9 cellular contexts compared by ENCODE assay signal in genomic region chrX:135206427-135206826, GRCh38. TPM values are rescaled to one million over a fixed set of nuclear protein-coding genes. Genes with fewer than 3 reads are reported as not detected.
DNase-seq lines count a peak whose midpoint lies in the region; ATAC-seq and TF ChIP-seq lines count a peak whose summit lies in the region.
"Not testable (repeated sequence)": the region's sequence is repeated elsewhere in the genome, so short reads cannot be mapped to it uniquely, and the experiment has no call there.
"Had no signal": no experiment of that assay in that cellular context is flagged by ENCODE, and none has a peak within 500 bp of the region (broad histone marks: within the 10 kb centered on the region; RNA-seq: fewer than 3 reads in every experiment).

No MANE protein-coding gene starts in this region.

- H3K9me2 ChIP-seq in SK-N-SH = not testable (repeated sequence)

- H3K9ac ChIP-seq in SK-N-SH; colonic mucosa (ENCODE audit: low read depth in 2 of 2, low read length in 2 of 2): not testable (repeated sequence)

- TF ChIP-seq POLR2A in testis (IDR thresholded peaks at IDR 0.05) = not testable (repeated sequence)

- not testable (repeated sequence) for H3K27ac Mint-ChIP-seq in Caco-2 (ENCODE audit: unreplicated experiment); activated T-helper 1 cell treated with anti-CD3 and anti-CD28 coated beads, Interleukin-12 subunit alpha, Interleukin-12 subunit beta, Interleukin-2, Interleukin-4 antibody, amounts not matched to agents 30 ng/mL and 10 ng/mL and 1 ng/mL, durations not matched to agents 14 hours and 24 hours and 36 hours; natural killer cell

- POLR2A ChIA-PET in Caco-2 (lab: Charles Lee); SK-N-SH (lab: Yijun Ruan, JAX): not testable (repeated sequence)

- peak; percentile 24 to 36 for DNase-seq in Caco-2
- not testable (repeated sequence) for DNase-seq in SK-N-SH, colonic mucosa, natural killer cell
- peak; percentile 5 for DNase-seq in activated T-helper 1 cell treated with anti-CD3 and anti-CD28 coated beads, Interleukin-12 subunit alpha, Interleukin-12 subunit beta, Interleukin-2, Interleukin-4 antibody, amounts not matched to agents 30 ng/mL and 10 ng/mL and 1 ng/mL, durations not matched to agents 14 hours and 24 hours and 36 hours (ENCODE audit: low spot score)
- peak in 1 of 2 donors; percentile 13 for DNase-seq in heart right ventricle
- DNase-seq in testis = peak; percentile 54

- intact Hi-C loops in Caco-2 (cut with micrococcal nuclease; ENCODE audit: unreplicated experiment); activated T-helper 1 cell treated with anti-CD3 and anti-CD28 coated beads, Interleukin-12 subunit alpha, Interleukin-12 subunit beta, Interleukin-2, Interleukin-4 antibody, amounts not matched to agents 30 ng/mL and 10 ng/mL and 1 ng/mL, durations not matched to agents 14 hours and 24 hours and 36 hours (cut with micrococcal nuclease); colonic mucosa (cut with DNase I); heart right ventricle (cut with DNase I); natural killer cell (cut with micrococcal nuclease); testis (cut with DNase I; ENCODE audit: low total_unique reads): not testable (repeated sequence)

- not testable (repeated sequence) for ATAC-seq in heart right ventricle, natural killer cell

- 0% methylated on average over 2 of the region's 11 CpGs for WGBS in SK-N-SH (ENCODE audit: low lambda C conversion rate)
- 22 to 30% methylated on average over 10 to 11 of the region's 11 CpGs for WGBS in heart right ventricle, 2 donors
- WGBS in testis, 2 donors = 62 to 63% methylated on average over 1 to 2 of the region's 11 CpGs

- not testable (repeated sequence) for H4K20me1 ChIP-seq in SK-N-SH (ENCODE audit: insufficient read depth)

- not testable (repeated sequence) for H3K9me3 Mint-ChIP-seq in Caco-2 (ENCODE audit: unreplicated experiment); activated T-helper 1 cell treated with anti-CD3 and anti-CD28 coated beads, Interleukin-12 subunit alpha, Interleukin-12 subunit beta, Interleukin-2, Interleukin-4 antibody, amounts not matched to agents 30 ng/mL and 10 ng/mL and 1 ng/mL, durations not matched to agents 14 hours and 24 hours and 36 hours; natural killer cell

- TF ChIP-seq RAD21 in Ishikawa (IDR thresholded peaks at IDR 0.05; ENCODE audit: low read depth) (peak; percentile 35), SK-N-SH (IDR thresholded peaks at IDR 0.05; ENCODE audit: low read length) (0 out of 2 replicates have a peak, but pooled peaks have one; percentile 13)

- not testable (repeated sequence) for H3K4me2 ChIP-seq in SK-N-SH

- not testable (repeated sequence) for H3K79me2 ChIP-seq in SK-N-SH (ENCODE audit: insufficient read depth)

- H3K36me3 ChIP-seq in Caco-2 (ENCODE audit: control insufficient read depth, insufficient read depth, low read length); SK-N-SH (replicated peaks in 1 of 2; ENCODE audit: control insufficient read depth in 1 of 2, insufficient read depth in 2 of 2, low read length in 1 of 2); colonic mucosa; heart right ventricle; testis (ENCODE audit: low read depth, missing control alignments): not testable (repeated sequence)

- H3K4me3 Mint-ChIP-seq in Caco-2 (ENCODE audit: unreplicated experiment); activated T-helper 1 cell treated with anti-CD3 and anti-CD28 coated beads, Interleukin-12 subunit alpha, Interleukin-12 subunit beta, Interleukin-2, Interleukin-4 antibody, amounts not matched to agents 30 ng/mL and 10 ng/mL and 1 ng/mL, durations not matched to agents 14 hours and 24 hours and 36 hours; natural killer cell: not testable (repeated sequence)

- not testable (repeated sequence) for H3K4me3 ChIP-seq in Caco-2 (ENCODE audit: low read depth, low read length); SK-N-SH (ENCODE audit: low read depth in 2 of 2, low read length in 1 of 2); colonic mucosa; heart right ventricle; testis

- not testable (repeated sequence) for H3K4me1 ChIP-seq in Caco-2; SK-N-SH (ENCODE audit: control insufficient read depth in 1 of 2, insufficient read depth in 2 of 2, low read depth in 1 of 2, low read length in 1 of 2); colonic mucosa; heart right ventricle; testis

- H3F3A ChIP-seq in SK-N-SH (replicated peaks; ENCODE audit: insufficient read depth) = not testable (repeated sequence)

- not testable (repeated sequence) for H3K36me3 Mint-ChIP-seq in Caco-2 (ENCODE audit: insufficient read depth, unreplicated experiment); activated T-helper 1 cell treated with anti-CD3 and anti-CD28 coated beads, Interleukin-12 subunit alpha, Interleukin-12 subunit beta, Interleukin-2, Interleukin-4 antibody, amounts not matched to agents 30 ng/mL and 10 ng/mL and 1 ng/mL, durations not matched to agents 14 hours and 24 hours and 36 hours (ENCODE audit: low read depth); natural killer cell

- not testable (repeated sequence) for H2AFZ ChIP-seq in SK-N-SH (ENCODE audit: low read depth)

- not testable (repeated sequence) for TF ChIP-seq EP300 in Ishikawa (IDR thresholded peaks at IDR 0.05; ENCODE audit: borderline replicate concordance); SK-N-SH (IDR thresholded peaks at IDR 0.05; ENCODE audit: borderline replicate concordance in 1 of 2, low read depth in 1 of 2, low read length in 1 of 2)

- not testable (repeated sequence) for BruUV-seq in Caco-2 (replicated peaks; lab: Mats Ljungman, UMichigan)

- TF ChIP-seq CTCF in Caco-2 (IDR thresholded peaks at IDR 0.05; ENCODE audit: insufficient read depth in 1 of 2, low read depth in 1 of 2, low read length in 1 of 2, severe bottlenecking in 1 of 2, unreplicated experiment in 1 of 2) (peak; percentile 13 to 35), SK-N-SH (IDR thresholded peaks at IDR 0.05) (peak; percentile 61), colonic mucosa (IDR thresholded peaks at IDR 0.05) (peak; percentile 33), heart right ventricle (IDR thresholded peaks at IDR 0.05) (peak in 8 of 9 donors; percentile 9 to 55 (median 34)), natural killer cell (IDR thresholded peaks at IDR 0.05) (peak; percentile 23), testis (IDR thresholded peaks at IDR 0.05) (peak in 1 of 3 experiments; percentile 8)

- H3K27me3 Mint-ChIP-seq in Caco-2 (ENCODE audit: insufficient read depth, unreplicated experiment) = not testable (repeated sequence)
- peaks cover 20% of the 10 kb centered on the region for H3K27me3 Mint-ChIP-seq in activated T-helper 1 cell treated with anti-CD3 and anti-CD28 coated beads, Interleukin-12 subunit alpha, Interleukin-12 subunit beta, Interleukin-2, Interleukin-4 antibody, amounts not matched to agents 30 ng/mL and 10 ng/mL and 1 ng/mL, durations not matched to agents 14 hours and 24 hours and 36 hours (ENCODE audit: insufficient read depth)
- peaks cover 8 to 59% of the 10 kb centered on the region in 2 donors for H3K27me3 Mint-ChIP-seq in natural killer cell (ENCODE audit: low read depth in 2 of 2)

- CTCF ChIA-PET in Caco-2 (lab: Charles Lee) = not testable (repeated sequence)
- CTCF ChIA-PET in SK-N-SH (lab: Yijun Ruan, JAX) = interaction anchor here (0.8 kb wide), 1 partner anchor 126 kb away, joined by 3 read pairs; no protein-coding TSS in a partner anchor

- not testable (repeated sequence) for H3K9me3 ChIP-seq in Caco-2, SK-N-SH, colonic mucosa, heart right ventricle, testis

- not testable (repeated sequence) for H3K27me3 ChIP-seq in Caco-2 (replicated peaks; ENCODE audit: control insufficient read depth, insufficient read depth, low read length); SK-N-SH (ENCODE audit: insufficient read depth); colonic mucosa; testis
- H3K27me3 ChIP-seq in heart right ventricle = peaks cover 0 to 31% (median 0%) of the 10 kb centered on the region in 7 donors

- H3K4me1 Mint-ChIP-seq in Caco-2 (ENCODE audit: low read depth, unreplicated experiment); natural killer cell: not testable (repeated sequence)
- peaks cover 26% of the 10 kb centered on the region for H3K4me1 Mint-ChIP-seq in activated T-helper 1 cell treated with anti-CD3 and anti-CD28 coated beads, Interleukin-12 subunit alpha, Interleukin-12 subunit beta, Interleukin-2, Interleukin-4 antibody, amounts not matched to agents 30 ng/mL and 10 ng/mL and 1 ng/mL, durations not matched to agents 14 hours and 24 hours and 36 hours (ENCODE audit: low read depth)

- not testable (repeated sequence) for H3K27ac ChIP-seq in SK-N-SH (ENCODE audit: low read depth in 2 of 2, low read length in 1 of 2); colonic mucosa; heart right ventricle; testis

RNA-seq across cellular contexts. Expression of gene CT55, which starts 35.2 kb away (rescaled TPM):
- total RNA-seq in Caco-2 (2022) (not detected in 2 replicates), colonic mucosa (not detected), heart right ventricle (not detected), natural killer cell (not detected), testis (1 to 10 TPM; 4.4 to 5.9 TPM)
- polyA plus RNA-seq in SK-N-SH (2012; rRNA removed) (1.5 and 1.9 TPM in 2 replicates), heart right ventricle (not detected), testis (ENCODE audit: insufficient read depth, low read depth, low replicate concordance) (4.5 TPM)
- 1.6 and 1.8 TPM in 2 replicates for polyA plus RNA-seq in SK-N-SH (2012; cell fraction: cytosol; rRNA removed)
- 1.2 and 1.4 TPM in 2 replicates for polyA plus RNA-seq in SK-N-SH (2012; cell fraction: nucleus; rRNA removed)
- total RNA-seq in activated T-helper 1 cell treated with anti-CD3 and anti-CD28 coated beads, Interleukin-12 subunit alpha, Interleukin-12 subunit beta, Interleukin-2, Interleukin-4 antibody, amounts not matched to agents 30 ng/mL and 10 ng/mL and 1 ng/mL, durations not matched to agents 14 hours and 24 hours and 36 hours = not detected in 2 replicates
- total RNA-seq: occipital lobe had no signal

RNA-seq across cellular contexts. Expression of gene ETDA, which starts 45.4 kb away (rescaled TPM):
- total RNA-seq in Caco-2 (2022) (not detected in 2 replicates), colonic mucosa (not detected), heart right ventricle (not detected), natural killer cell (not detected), testis (1 to 10 TPM in 1 of 2 donors, not detected in 1; 1.5 TPM)
- polyA plus RNA-seq in SK-N-SH (2012; rRNA removed) (not detected in 2 replicates), heart right ventricle (not detected), testis (ENCODE audit: insufficient read depth, low read depth, low replicate concordance) (15.2 TPM)
- polyA plus RNA-seq in SK-N-SH (2012; cell fraction: cytosol; rRNA removed) = not detected in 2 replicates
- polyA plus RNA-seq in SK-N-SH (2012; cell fraction: nucleus; rRNA removed) = not detected in 2 replicates
- total RNA-seq in activated T-helper 1 cell treated with anti-CD3 and anti-CD28 coated beads, Interleukin-12 subunit alpha, Interleukin-12 subunit beta, Interleukin-2, Interleukin-4 antibody, amounts not matched to agents 30 ng/mL and 10 ng/mL and 1 ng/mL, durations not matched to agents 14 hours and 24 hours and 36 hours = not detected in 2 replicates
- total RNA-seq: occipital lobe had no signal
